ENCODE assay signal across 27 cellular contexts in the genomic region with DNA sequence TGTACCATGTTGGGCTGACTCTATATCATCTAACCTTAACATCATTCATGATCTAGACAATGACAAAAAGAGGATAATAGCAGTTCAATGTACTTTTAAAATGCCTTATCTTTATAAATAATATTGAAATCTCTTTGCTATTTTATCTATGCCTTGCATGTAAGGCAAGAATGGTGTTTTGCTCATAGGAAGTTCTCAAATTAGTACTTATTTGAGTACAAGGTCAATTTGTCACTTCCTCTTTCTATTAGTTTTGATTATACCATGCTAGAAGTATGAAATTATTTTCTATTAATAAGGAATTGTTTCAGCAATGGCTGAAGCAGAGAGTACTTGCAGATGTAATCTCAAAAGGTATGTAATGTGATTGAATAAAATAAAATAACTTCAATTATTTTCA.
"Had no signal": no experiment of that assay in that cellular context is flagged by ENCODE, and none has a peak within 500 bp of the region (broad histone marks: within the 10 kb centered on the region; RNA-seq: fewer than 3 reads in every experiment).

No MANE protein-coding gene starts in this region.

- FAIRE-seq: islet of Langerhans, pancreas had no signal

- ATAC-seq: mucosa of descending colon; naive thymus-derived CD4-positive, alpha-beta T cell; natural killer cell treated with Interleukin-12 subunit alpha and Interleukin-12 subunit beta and Interleukin-15 and Interleukin-18, amount 100 ng/mL, for 72 hours; pancreas; right cardiac atrium; sciatic nerve; stimulated activated naive B cell treated with anti-CD40 and anti-IgM and Interleukin-4, amounts not matched to agents 10 μg/mL and 1 μg/mL and 100 μg/mL, for 72 hours; stimulated activated naive CD8-positive, alpha-beta T cell treated with anti-CD3 and anti-CD28 coated beads, Interleukin-15, Interleukin-2, amounts not matched to agents 100 U/mL and 50 U/mL, for 24 hours had no signal

- H3K27ac ChIP-seq: left ventricle myocardium inferior, pancreas, prostate gland, skin epidermis, stomach, testis, thyroid gland, transverse colon, upper lobe of left lung, vagina had no signal

- DNase-seq: immature natural killer cell; left ventricle myocardium inferior; mesendoderm; mucosa of descending colon; naive thymus-derived CD4-positive, alpha-beta T cell; pancreas; posterior cingulate gyrus; retina; right cardiac atrium; stimulated activated CD4-positive, alpha-beta T cell treated with anti-CD3 and anti-CD28 coated beads, Interleukin-12 subunit alpha, Interleukin-12 subunit beta, amount 100 ng/mL, for 4 hours; stimulated activated CD4-positive, alpha-beta T cell treated with anti-CD3 and anti-CD28 coated beads, Interleukin-15, amount 100 ng/mL, for 24 hours; stimulated activated CD4-positive, alpha-beta T cell treated with anti-CD3 and anti-CD28 coated beads, Interleukin-2, amount 100 ng/mL, for 24 hours; stimulated activated CD4-positive, alpha-beta T cell treated with anti-CD3 and anti-CD28 coated beads, Interleukin-4, amount 100 ng/mL, for 1 hour; stimulated activated naive B cell treated with anti-CD40 and anti-IgM and Interleukin-4, amounts not matched to agents 10 μg/mL and 1 μg/mL and 100 μg/mL, for 72 hours; stimulated activated naive CD8-positive, alpha-beta T cell treated with anti-CD3 and anti-CD28 coated beads, Interleukin-15, Interleukin-2, amounts not matched to agents 100 U/mL and 50 U/mL, for 24 hours; stomach; testis; thyroid gland; transverse colon; upper lobe of left lung had no signal

- H3K36me3 ChIP-seq: left ventricle myocardium inferior, pancreas, prostate gland, stomach, thyroid gland, transverse colon, upper lobe of left lung, vagina had no signal

- H3K4me3 ChIP-seq: left ventricle myocardium inferior, lung, mucosa of descending colon, pancreas, prostate gland, skin epidermis, stomach, testis, thyroid gland, transverse colon, upper lobe of left lung, vagina had no signal

- H3K9me3 ChIP-seq: left ventricle myocardium inferior, mucosa of descending colon, pancreas, prostate gland, stomach, testis, thyroid gland, transverse colon, upper lobe of left lung, vagina had no signal

- H3K4me1 ChIP-seq: left ventricle myocardium inferior, pancreas, prostate gland, testis, thyroid gland, transverse colon, upper lobe of left lung, vagina had no signal
